Comparison of ENCODE assay signal across 1 cellular context in genomic region chr14:64968167-64968566, GRCh38.
TF ChIP-seq lines count a peak whose summit lies in the region.

No MANE protein-coding gene starts in this region.

TF ChIP-seq in SK-N-SH treated with all-trans-retinoic acid at 6 μM for 48 hours, 23 proteins besides CTCF, POLR2A, EP300 and RAD21 (continued from another document):
- TF ChIP-seq OSR1 (CRISPR knock-in tag; IDR thresholded peaks at IDR 0.05) (no peak), TOX (CRISPR knock-in tag; IDR thresholded peaks at IDR 0.05; ENCODE audit: borderline replicate concordance) (no peak), ZFP3 (CRISPR knock-in tag; IDR thresholded peaks at IDR 0.05) (no peak), ZNF565 (CRISPR knock-in tag; conservative IDR thresholded peaks at IDR 0.05; ENCODE audit: low read depth) (no peak), SNAI2 (CRISPR knock-in tag; IDR thresholded peaks at IDR 0.05) (no peak), ISL1 (CRISPR knock-in tag; IDR thresholded peaks at IDR 0.05) (no peak), ZNF8 (CRISPR knock-in tag; IDR thresholded peaks at IDR 0.05) (no peak), BACH2 (CRISPR knock-in tag; IDR thresholded peaks at IDR 0.05; ENCODE audit: borderline replicate concordance) (no peak), ZNF70 (CRISPR knock-in tag; IDR thresholded peaks at IDR 0.05) (no peak), GLIS3 (CRISPR knock-in tag; IDR thresholded peaks at IDR 0.05) (no peak), ESRRG (CRISPR knock-in tag; IDR thresholded peaks at IDR 0.05) (no peak)
- TF ChIP-seq, protein P1, sequence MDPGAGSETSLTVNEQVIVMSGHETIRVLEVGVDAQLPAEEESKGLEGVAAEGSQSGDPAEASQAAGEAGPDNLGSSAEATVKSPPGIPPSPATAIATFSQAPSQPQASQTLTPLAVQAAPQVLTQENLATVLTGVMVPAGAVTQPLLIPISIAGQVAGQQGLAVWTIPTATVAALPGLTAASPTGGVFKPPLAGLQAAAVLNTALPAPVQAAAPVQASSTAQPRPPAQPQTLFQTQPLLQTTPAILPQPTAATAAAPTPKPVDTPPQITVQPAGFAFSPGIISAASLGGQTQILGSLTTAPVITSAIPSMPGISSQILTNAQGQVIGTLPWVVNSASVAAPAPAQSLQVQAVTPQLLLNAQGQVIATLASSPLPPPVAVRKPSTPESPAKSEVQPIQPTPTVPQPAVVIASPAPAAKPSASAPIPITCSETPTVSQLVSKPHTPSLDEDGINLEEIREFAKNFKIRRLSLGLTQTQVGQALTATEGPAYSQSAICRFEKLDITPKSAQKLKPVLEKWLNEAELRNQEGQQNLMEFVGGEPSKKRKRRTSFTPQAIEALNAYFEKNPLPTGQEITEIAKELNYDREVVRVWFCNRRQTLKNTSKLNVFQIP (CRISPR knock-in tag; IDR thresholded peaks at IDR 0.05; ENCODE audit: borderline replicate concordance, low read depth): no peak
- TF ChIP-seq, protein P2, sequence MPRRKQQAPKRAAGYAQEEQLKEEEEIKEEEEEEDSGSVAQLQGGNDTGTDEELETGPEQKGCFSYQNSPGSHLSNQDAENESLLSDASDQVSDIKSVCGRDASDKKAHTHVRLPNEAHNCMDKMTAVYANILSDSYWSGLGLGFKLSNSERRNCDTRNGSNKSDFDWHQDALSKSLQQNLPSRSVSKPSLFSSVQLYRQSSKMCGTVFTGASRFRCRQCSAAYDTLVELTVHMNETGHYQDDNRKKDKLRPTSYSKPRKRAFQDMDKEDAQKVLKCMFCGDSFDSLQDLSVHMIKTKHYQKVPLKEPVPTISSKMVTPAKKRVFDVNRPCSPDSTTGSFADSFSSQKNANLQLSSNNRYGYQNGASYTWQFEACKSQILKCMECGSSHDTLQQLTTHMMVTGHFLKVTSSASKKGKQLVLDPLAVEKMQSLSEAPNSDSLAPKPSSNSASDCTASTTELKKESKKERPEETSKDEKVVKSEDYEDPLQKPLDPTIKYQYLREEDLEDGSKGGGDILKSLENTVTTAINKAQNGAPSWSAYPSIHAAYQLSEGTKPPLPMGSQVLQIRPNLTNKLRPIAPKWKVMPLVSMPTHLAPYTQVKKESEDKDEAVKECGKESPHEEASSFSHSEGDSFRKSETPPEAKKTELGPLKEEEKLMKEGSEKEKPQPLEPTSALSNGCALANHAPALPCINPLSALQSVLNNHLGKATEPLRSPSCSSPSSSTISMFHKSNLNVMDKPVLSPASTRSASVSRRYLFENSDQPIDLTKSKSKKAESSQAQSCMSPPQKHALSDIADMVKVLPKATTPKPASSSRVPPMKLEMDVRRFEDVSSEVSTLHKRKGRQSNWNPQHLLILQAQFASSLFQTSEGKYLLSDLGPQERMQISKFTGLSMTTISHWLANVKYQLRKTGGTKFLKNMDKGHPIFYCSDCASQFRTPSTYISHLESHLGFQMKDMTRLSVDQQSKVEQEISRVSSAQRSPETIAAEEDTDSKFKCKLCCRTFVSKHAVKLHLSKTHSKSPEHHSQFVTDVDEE (CRISPR knock-in tag; IDR thresholded peaks at IDR 0.05): no peak
- TF ChIP-seq, protein P3, sequence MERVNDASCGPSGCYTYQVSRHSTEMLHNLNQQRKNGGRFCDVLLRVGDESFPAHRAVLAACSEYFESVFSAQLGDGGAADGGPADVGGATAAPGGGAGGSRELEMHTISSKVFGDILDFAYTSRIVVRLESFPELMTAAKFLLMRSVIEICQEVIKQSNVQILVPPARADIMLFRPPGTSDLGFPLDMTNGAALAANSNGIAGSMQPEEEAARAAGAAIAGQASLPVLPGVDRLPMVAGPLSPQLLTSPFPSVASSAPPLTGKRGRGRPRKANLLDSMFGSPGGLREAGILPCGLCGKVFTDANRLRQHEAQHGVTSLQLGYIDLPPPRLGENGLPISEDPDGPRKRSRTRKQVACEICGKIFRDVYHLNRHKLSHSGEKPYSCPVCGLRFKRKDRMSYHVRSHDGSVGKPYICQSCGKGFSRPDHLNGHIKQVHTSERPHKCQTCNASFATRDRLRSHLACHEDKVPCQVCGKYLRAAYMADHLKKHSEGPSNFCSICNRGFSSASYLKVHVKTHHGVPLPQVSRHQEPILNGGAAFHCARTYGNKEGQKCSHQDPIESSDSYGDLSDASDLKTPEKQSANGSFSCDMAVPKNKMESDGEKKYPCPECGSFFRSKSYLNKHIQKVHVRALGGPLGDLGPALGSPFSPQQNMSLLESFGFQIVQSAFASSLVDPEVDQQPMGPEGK (CRISPR knock-in tag; IDR thresholded peaks at IDR 0.05; ENCODE audit: borderline replicate concordance): no peak
